1 cellular context compared by ENCODE assay signal in genomic region chr4:71189471-71189870, GRCh38.
TF ChIP-seq lines count a peak whose summit lies in the region.

No MANE protein-coding gene starts in this region.

TF ChIP-seq in SK-N-SH, 30 proteins besides CTCF, POLR2A, EP300 and RAD21 (continued from another document):
- TF ChIP-seq SMC3 (IDR thresholded peaks at IDR 0.05; ENCODE audit: low read depth, low read length) (no peak), NFIC (IDR thresholded peaks at IDR 0.05; ENCODE audit: borderline replicate concordance) (no peak), SIN3A (IDR thresholded peaks at IDR 0.05; ENCODE audit: borderline replicate concordance, low read depth, low read length) (no peak), MXI1 (IDR thresholded peaks at IDR 0.05; ENCODE audit: low read depth, low read length) (no peak), MAX (IDR thresholded peaks at IDR 0.05; ENCODE audit: low read depth) (no peak), RXRA (IDR thresholded peaks at IDR 0.05; ENCODE audit: borderline replicate concordance, low read depth) (no peak), TAF1 (IDR thresholded peaks at IDR 0.05; ENCODE audit: borderline replicate concordance, low read depth, low read length) (no peak)
- TF ChIP-seq, protein P1, sequence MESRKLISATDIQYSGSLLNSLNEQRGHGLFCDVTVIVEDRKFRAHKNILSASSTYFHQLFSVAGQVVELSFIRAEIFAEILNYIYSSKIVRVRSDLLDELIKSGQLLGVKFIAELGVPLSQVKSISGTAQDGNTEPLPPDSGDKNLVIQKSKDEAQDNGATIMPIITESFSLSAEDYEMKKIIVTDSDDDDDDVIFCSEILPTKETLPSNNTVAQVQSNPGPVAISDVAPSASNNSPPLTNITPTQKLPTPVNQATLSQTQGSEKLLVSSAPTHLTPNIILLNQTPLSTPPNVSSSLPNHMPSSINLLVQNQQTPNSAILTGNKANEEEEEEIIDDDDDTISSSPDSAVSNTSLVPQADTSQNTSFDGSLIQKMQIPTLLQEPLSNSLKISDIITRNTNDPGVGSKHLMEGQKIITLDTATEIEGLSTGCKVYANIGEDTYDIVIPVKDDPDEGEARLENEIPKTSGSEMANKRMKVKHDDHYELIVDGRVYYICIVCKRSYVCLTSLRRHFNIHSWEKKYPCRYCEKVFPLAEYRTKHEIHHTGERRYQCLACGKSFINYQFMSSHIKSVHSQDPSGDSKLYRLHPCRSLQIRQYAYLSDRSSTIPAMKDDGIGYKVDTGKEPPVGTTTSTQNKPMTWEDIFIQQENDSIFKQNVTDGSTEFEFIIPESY (IDR thresholded peaks at IDR 0.05; ENCODE audit: borderline replicate concordance, low read depth), result no peak
